27 cellular contexts compared by ENCODE assay signal in genomic region chr5:172866378-172866777, GRCh38. TPM values are rescaled to one million over a fixed set of nuclear protein-coding genes. Genes with fewer than 3 reads are reported as not detected.
A peak's percentile ranks its signal among the peaks of the same experiment; 100 is the strongest.
DNase-seq lines count a peak whose midpoint lies in the region; ATAC-seq and TF ChIP-seq lines count a peak whose summit lies in the region.
"Had no signal": no experiment of that assay in that cellular context is flagged by ENCODE, and none has a peak within 500 bp of the region (broad histone marks: within the 10 kb centered on the region; RNA-seq: fewer than 3 reads in every experiment).

No MANE protein-coding gene starts in this region.

- TF ChIP-seq POLR2A in suprapubic skin (IDR thresholded peaks at IDR 0.05) (no peak), GM18505 (IDR thresholded peaks at IDR 0.05; ENCODE audit: borderline replicate concordance, extremely low read depth, insufficient read depth, insufficient read length) (no peak)

- no peak for TF ChIP-seq CTCF in Caco-2 (IDR thresholded peaks at IDR 0.05; ENCODE audit: insufficient read depth in 1 of 2, low read depth in 1 of 2, low read length in 1 of 2, severe bottlenecking in 1 of 2, unreplicated experiment in 1 of 2)
- TF ChIP-seq CTCF in suprapubic skin (IDR thresholded peaks at IDR 0.05) = no peak

- H3K9ac ChIP-seq in adipocyte (ENCODE audit: low read length) = peak overlapping the region; percentile 83
- 0 out of 2 replicates have a peak overlapping the region, but pooled peaks have one; percentile 17 for H3K9ac ChIP-seq in iPS-20b (ENCODE audit: low read depth, low read length)
- H3K9ac ChIP-seq: KMS-11 had no signal

- peak overlapping the region; percentile 45 for H3K27ac Mint-ChIP-seq in Caco-2 (ENCODE audit: unreplicated experiment)
- H3K27ac Mint-ChIP-seq: nephron progenitor cell had no signal

- peaks cover 40% of the 10 kb centered on the region for H3K4me1 Mint-ChIP-seq in Caco-2 (ENCODE audit: low read depth, unreplicated experiment)

- H3K27me3 ChIP-seq in Caco-2 (replicated peaks; ENCODE audit: control insufficient read depth, insufficient read depth, low read length) (no peaks in the 10 kb centered on the region), adipocyte (replicated peaks; ENCODE audit: control insufficient read depth, insufficient read depth, low read length) (no peaks in the 10 kb centered on the region), iPS-20b (ENCODE audit: insufficient read depth, low read length) (no peaks in the 10 kb centered on the region), suprapubic skin (no peaks in the 10 kb centered on the region)
- H3K27me3 ChIP-seq: SJSA1 had no signal

- no peak overlapping the region for H3K27ac ChIP-seq in iPS-20b (ENCODE audit: low read length)
- peak overlapping the region; percentile 24 for H3K27ac ChIP-seq in suprapubic skin
- H3K27ac ChIP-seq: KMS-11, SJSA1, WERI-Rb-1 had no signal

- no peaks in the 10 kb centered on the region for H3K27me3 Mint-ChIP-seq in Caco-2 (ENCODE audit: insufficient read depth, unreplicated experiment)
- H3K27me3 Mint-ChIP-seq: CD4-positive, alpha-beta memory T cell had no signal

- H3K36me3 ChIP-seq in Caco-2 (ENCODE audit: control insufficient read depth, insufficient read depth, low read length) = no peaks in the 10 kb centered on the region; the same call in 1 of the 2 replicates
- no peaks in the 10 kb centered on the region for H3K36me3 ChIP-seq in adipocyte (ENCODE audit: control insufficient read depth, insufficient read depth, low read length, severe bottlenecking)
- no peaks in the 10 kb centered on the region for H3K36me3 ChIP-seq in iPS-20b (ENCODE audit: insufficient read depth, low read depth, low read length)
- no peaks in the 10 kb centered on the region for H3K36me3 ChIP-seq in suprapubic skin
- H3K36me3 ChIP-seq: WERI-Rb-1 had no signal

- POLR2A ChIA-PET in Caco-2 (lab: Charles Lee) = no interaction called here

- no peak overlapping the region for H3K4me3 ChIP-seq in Caco-2 (ENCODE audit: low read depth, low read length)
- no peak overlapping the region for H3K4me3 ChIP-seq in adipocyte (ENCODE audit: low read length)
- no peak overlapping the region for H3K4me3 ChIP-seq in iPS-20b (ENCODE audit: low read length)
- no peak overlapping the region for H3K4me3 ChIP-seq in suprapubic skin
- H3K4me3 ChIP-seq: GM12878, SJSA1 had no signal

- DNase-seq in Caco-2 (no peak), adipocyte (ENCODE audit: low read depth) (no peak), suprapubic skin (ENCODE audit: low spot score in 2 of 2) (no peak), RKO (ENCODE audit: low spot score) (no peak)
- DNase-seq: activated CD4-positive, alpha-beta T cell treated with anti-CD3 and anti-CD28 coated beads, Interleukin-2, amount 50 U/mL, for 4 hours; activated gamma-delta T cell treated with Interleukin-2 at 50 U/mL for 16 hours; CD4-positive, alpha-beta memory T cell; DMS53; effector CD4-positive, alpha-beta T cell; GOT3; midbrain; MV-4-11; NCI-H1930; NCI-H2227 treated with DMSO at 0.1 percent for 48 hours; NCI-H82; nephron progenitor cell; OCI-M1; T-helper 2 cell; WERI-Rb-1 had no signal

- H3K9me3 ChIP-seq in Caco-2 = no peaks in the 10 kb centered on the region
- H3K9me3 ChIP-seq in adipocyte (ENCODE audit: control insufficient read depth, low read length) = no peaks in the 10 kb centered on the region
- H3K9me3 ChIP-seq in iPS-20b (ENCODE audit: insufficient read depth, low read depth, low read length) = no peaks in the 10 kb centered on the region
- no peaks in the 10 kb centered on the region for H3K9me3 ChIP-seq in suprapubic skin
- H3K9me3 ChIP-seq: SJSA1 had no signal

- peaks cover 44% of the 10 kb centered on the region for H3K36me3 Mint-ChIP-seq in Caco-2 (ENCODE audit: insufficient read depth, unreplicated experiment)

- ATAC-seq in HG03432 (IDR thresholded peaks at IDR 0.05; ENCODE audit: unreplicated experiment) (no peak), GM19452 (IDR thresholded peaks at IDR 0.05; ENCODE audit: unreplicated experiment) (no peak), GM18505 (IDR thresholded peaks at IDR 0.05; ENCODE audit: unreplicated experiment) (no peak)
- ATAC-seq: esophagus mucosa, GM12878 had no signal

- H3K4me1 ChIP-seq in Caco-2 = peaks cover 48% of the 10 kb centered on the region
- H3K4me1 ChIP-seq in adipocyte (ENCODE audit: control insufficient read depth, insufficient read depth, low read length) = peaks cover 84% of the 10 kb centered on the region
- H3K4me1 ChIP-seq in iPS-20b (ENCODE audit: insufficient read depth, low read length) = peaks cover 38% of the 10 kb centered on the region
- H3K4me1 ChIP-seq in suprapubic skin = peaks cover 70% of the 10 kb centered on the region

- WGBS in suprapubic skin = 92% methylated on average over 4 of the region's 4 CpGs

- H3K9me3 Mint-ChIP-seq in Caco-2 (ENCODE audit: unreplicated experiment) = no peaks in the 10 kb centered on the region
- H3K9me3 Mint-ChIP-seq: CD4-positive, alpha-beta memory T cell; nephron progenitor cell had no signal

- CTCF ChIA-PET in Caco-2 (lab: Charles Lee) = no interaction called here

- intact Hi-C loops in Caco-2 (cut with micrococcal nuclease; ENCODE audit: unreplicated experiment) = no loop called here

- no peak overlapping the region for H3K4me3 Mint-ChIP-seq in Caco-2 (ENCODE audit: unreplicated experiment)
- H3K4me3 Mint-ChIP-seq: CD4-positive, alpha-beta memory T cell; nephron progenitor cell had no signal

- BruUV-seq in Caco-2 (replicated peaks; lab: Mats Ljungman, UMichigan) = no TSS peak

- TF ChIP-seq EP300 in suprapubic skin (IDR thresholded peaks at IDR 0.05) = no peak

RNA-seq across cellular contexts. Expression of gene ERGIC1, which starts 32.3 kb away (rescaled TPM):
- 152 and 161 TPM in 2 replicates for total RNA-seq in Caco-2 (2022)
- 100 to 1,000 TPM in 1 of 4 donors, 10 to 100 TPM in 3; 81.2 to 106 (median 91.8) TPM for total RNA-seq in suprapubic skin
